21 cellular contexts compared by ENCODE assay signal in genomic region chr20:57361517-57361916, GRCh38. TPM values are rescaled to one million over a fixed set of nuclear protein-coding genes. Genes with fewer than 3 reads are reported as not detected.
DNase-seq lines count a peak whose midpoint lies in the region; ATAC-seq, FAIRE-seq and TF ChIP-seq lines count a peak whose summit lies in the region.
"Had no signal": no experiment of that assay in that cellular context is flagged by ENCODE, and none has a peak within 500 bp of the region (broad histone marks: within the 10 kb centered on the region; RNA-seq: fewer than 3 reads in every experiment).

No MANE protein-coding gene starts in this region.

- H3K9me3 Mint-ChIP-seq in WTC11: peaks cover 5% of the 10 kb centered on the region
- no peaks in the 10 kb centered on the region for H3K9me3 Mint-ChIP-seq in activated naive CD4-positive, alpha-beta T cell treated with anti-CD3 and anti-CD28 coated beads, Interleukin-2, amount 50 U/mL, for 72 hours
- H3K9me3 Mint-ChIP-seq: stimulated activated naive CD8-positive, alpha-beta T cell treated with anti-CD3 and anti-CD28 coated beads, Interleukin-15, amount 100 ng/mL, for 72 hours had no signal

- H3K4me1 ChIP-seq in trophoblast cell (ENCODE audit: control insufficient read depth in 1 of 2, insufficient read depth in 2 of 2, low read length in 2 of 2) (no peaks in the 10 kb centered on the region), kidney (ENCODE audit: control insufficient read depth in 1 of 2, insufficient read depth in 1 of 2, low read depth in 1 of 2, low read length in 2 of 2) (no peaks in the 10 kb centered on the region)
- H3K4me1 ChIP-seq: heart left ventricle had no signal

- TF ChIP-seq CTCF in epithelial cell of proximal tubule (conservative IDR thresholded peaks at IDR 0.05; ENCODE audit: low read depth, low read length) (no peak), WTC11 (IDR thresholded peaks at IDR 0.05) (no peak), kidney (IDR thresholded peaks at IDR 0.05; ENCODE audit: borderline replicate concordance, extremely low read depth, insufficient read depth) (no peak)

- no peak overlapping the region for H3K27ac Mint-ChIP-seq in WTC11
- no peak overlapping the region for H3K27ac Mint-ChIP-seq in activated naive CD4-positive, alpha-beta T cell treated with anti-CD3 and anti-CD28 coated beads, Interleukin-2, amount 50 U/mL, for 72 hours

- no peak overlapping the region for H2BK5ac ChIP-seq in trophoblast cell (ENCODE audit: low read depth, low read length, poor library complexity)

- H3K79me2 ChIP-seq in trophoblast cell (ENCODE audit: control insufficient read depth, insufficient read depth, low read length, poor library complexity): no peaks in the 10 kb centered on the region

- H3K27me3 Mint-ChIP-seq in WTC11 (ENCODE audit: low read depth): no peaks in the 10 kb centered on the region
- H3K27me3 Mint-ChIP-seq: stimulated activated naive CD8-positive, alpha-beta T cell treated with anti-CD3 and anti-CD28 coated beads, Interleukin-15, amount 100 ng/mL, for 72 hours had no signal

- CTCF ChIA-PET in WTC11 (lab: Charles Lee): no interaction called here

- no peak overlapping the region for H2AFZ ChIP-seq in trophoblast cell (ENCODE audit: insufficient read depth, low read length, poor library complexity)

- H4K12ac ChIP-seq in trophoblast cell (ENCODE audit: low read depth, low read length): no peak overlapping the region

- H3K4me2 ChIP-seq in trophoblast cell (ENCODE audit: low read length): no peak overlapping the region

- no peak overlapping the region for H2BK120ac ChIP-seq in trophoblast cell (ENCODE audit: insufficient read depth, low read length, poor library complexity)

- H3K4ac ChIP-seq in trophoblast cell (ENCODE audit: low read depth, low read length): no peak overlapping the region

- intact Hi-C loops in kidney (cut with DNase I): no loop called here

- DNase-seq in GM03348 (ENCODE audit: low spot score) (peak; percentile 80), RKO (ENCODE audit: low spot score) (peak; percentile 88), epithelial cell of proximal tubule (ENCODE audit: low read depth) (peak; percentile 32), trophoblast cell (peak; percentile 16 to 22), NCI-H2171 (lab: John Stamatoyannopoulos, UW) (no peak), WTC11 (ENCODE audit: low spot score) (no peak), kidney (no peak)
- DNase-seq in activated naive CD4-positive, alpha-beta T cell treated with anti-CD3 and anti-CD28 coated beads, Interleukin-2, amount 50 U/mL, for 72 hours (ENCODE audit: low spot score in 2 of 2): no peak
- DNase-seq: activated CD4-positive, alpha-beta T cell treated with anti-CD3 and anti-CD28 coated beads, Interleukin-2, amount 50 U/mL, for 48 hours; activated gamma-delta T cell treated with Interleukin-2 at 50 U/mL for 16 hours; GOT3; heart left ventricle; KBM-7; NCI-H2171 treated with DMSO at 0.1 percent for 48 hours; OCI-M1; ovary; stimulated activated CD4-positive, alpha-beta T cell treated with anti-CD3 and anti-CD28 coated beads, Interleukin-2, amount 100 ng/mL, for 48 hours; stimulated activated naive CD8-positive, alpha-beta T cell treated with anti-CD3 and anti-CD28 coated beads, Interleukin-15, amount 100 ng/mL, for 72 hours; T-helper 2 cell had no signal

- no peak overlapping the region for H4K91ac ChIP-seq in trophoblast cell (ENCODE audit: low read depth, low read length)

- ATAC-seq in WTC11: no peak
- no peak for ATAC-seq in activated naive CD4-positive, alpha-beta T cell treated with anti-CD3 and anti-CD28 coated beads, Interleukin-2, amount 50 U/mL, for 72 hours
- ATAC-seq: stimulated activated naive CD8-positive, alpha-beta T cell treated with anti-CD3 and anti-CD28 coated beads, Interleukin-15, amount 100 ng/mL, for 72 hours had no signal

- no peak overlapping the region for H3K4me3 Mint-ChIP-seq in WTC11
- H3K4me3 Mint-ChIP-seq: stimulated activated naive CD8-positive, alpha-beta T cell treated with anti-CD3 and anti-CD28 coated beads, Interleukin-15, amount 100 ng/mL, for 72 hours had no signal

- H3K79me1 ChIP-seq in trophoblast cell (ENCODE audit: low read length): no peaks in the 10 kb centered on the region

- H3K9ac ChIP-seq in trophoblast cell (ENCODE audit: low read length): no peak overlapping the region
- no peak overlapping the region for H3K9ac ChIP-seq in kidney (ENCODE audit: low read length in 2 of 2)

- no peak overlapping the region for H3K23ac ChIP-seq in trophoblast cell (ENCODE audit: low read length)

- no peaks in the 10 kb centered on the region for H3K4me1 Mint-ChIP-seq in WTC11
- H3K4me1 Mint-ChIP-seq: stimulated activated naive CD8-positive, alpha-beta T cell treated with anti-CD3 and anti-CD28 coated beads, Interleukin-15, amount 100 ng/mL, for 72 hours had no signal

- H3K14ac ChIP-seq in trophoblast cell (ENCODE audit: low read length): no peak overlapping the region

- no peaks in the 10 kb centered on the region for H3K27me3 ChIP-seq in trophoblast cell (ENCODE audit: insufficient read depth, low read length)
- H3K27me3 ChIP-seq: heart left ventricle, ovary had no signal

- H2AK5ac ChIP-seq in trophoblast cell (ENCODE audit: low read length): no peak overlapping the region

- H2BK12ac ChIP-seq in trophoblast cell (ENCODE audit: low read length): no peak overlapping the region

- H3K9me3 ChIP-seq in trophoblast cell (ENCODE audit: insufficient read depth, low read depth, low read length) (no peaks in the 10 kb centered on the region), kidney (ENCODE audit: control insufficient read depth in 1 of 2, low read length in 2 of 2) (no peaks in the 10 kb centered on the region)
- H3K9me3 ChIP-seq: heart left ventricle, ovary had no signal

- FAIRE-seq in kidney (lab: Jason Lieb, UNC): no peak
- FAIRE-seq: colon had no signal

- H3K36me3 Mint-ChIP-seq in WTC11: peaks cover 23% of the 10 kb centered on the region
- H3K36me3 Mint-ChIP-seq in activated naive CD4-positive, alpha-beta T cell treated with anti-CD3 and anti-CD28 coated beads, Interleukin-2, amount 50 U/mL, for 72 hours: peaks cover 0 to 6% of the 10 kb centered on the region in 2 donors

- no peak overlapping the region for H3K4me3 ChIP-seq in epithelial cell of proximal tubule (ENCODE audit: low read depth, low read length)
- H3K4me3 ChIP-seq in trophoblast cell (ENCODE audit: low read depth, low read length): no peak overlapping the region
- no peak overlapping the region for H3K4me3 ChIP-seq in kidney (ENCODE audit: low read length in 2 of 2)
- H3K4me3 ChIP-seq: heart left ventricle, ovary had no signal

- H3K27ac ChIP-seq in trophoblast cell (ENCODE audit: low read depth, low read length) (no peak overlapping the region), kidney (ENCODE audit: low read depth in 2 of 2, low read length in 2 of 2) (no peak overlapping the region)
- H3K27ac ChIP-seq: heart left ventricle, ovary had no signal

- no peak overlapping the region for H4K8ac ChIP-seq in trophoblast cell (ENCODE audit: low read depth, low read length)

- no peak overlapping the region for H3K18ac ChIP-seq in trophoblast cell (ENCODE audit: low read length)

- WGBS in trophoblast cell (ENCODE audit: extremely low coverage, insufficient coverage, insufficient read length): 100% methylated on average over 2 of the region's 6 CpGs

- H3K36me3 ChIP-seq in trophoblast cell (ENCODE audit: control insufficient read depth in 1 of 2, insufficient read depth in 2 of 2, low read length in 2 of 2) (peaks cover 24 to 28% of the 10 kb centered on the region in 2 experiments), kidney (ENCODE audit: control insufficient read depth in 1 of 2, insufficient read depth in 2 of 2, low read length in 2 of 2) (peaks cover 17 to 24% of the 10 kb centered on the region in 2 donors)
- H3K36me3 ChIP-seq: ovary had no signal

- POLR2A ChIA-PET in WTC11 (lab: Charles Lee): no interaction called here

TF ChIP-seq in WTC11, 78 proteins besides CTCF, POLR2A, EP300 and RAD21 (continues in another document):
- TF ChIP-seq TP53 (CRISPR knock-in tag; IDR thresholded peaks at IDR 0.05) (no peak), ZNF219 (CRISPR knock-in tag; IDR thresholded peaks at IDR 0.05; ENCODE audit: borderline replicate concordance) (no peak), GABPB1 (CRISPR knock-in tag; IDR thresholded peaks at IDR 0.05) (no peak), CREB1 (CRISPR knock-in tag; IDR thresholded peaks at IDR 0.05) (no peak), SOX15 (CRISPR knock-in tag; IDR thresholded peaks at IDR 0.05) (no peak), ETV6 (CRISPR knock-in tag; IDR thresholded peaks at IDR 0.05) (no peak), IRF1 (CRISPR knock-in tag; IDR thresholded peaks at IDR 0.05) (no peak)

RNA-seq across cellular contexts. Expression of gene RAE1, which starts 10.5 kb away (rescaled TPM):
- 54.1 and 74.3 TPM in 2 replicates for total RNA-seq in epithelial cell of proximal tubule
- 18.8 and 19.7 TPM in 2 replicates for polyA plus RNA-seq in trophoblast cell (2013)
- total RNA-seq in WTC11 (2021): 31.3 to 33.4 TPM (median 31.4 TPM) in 3 replicates
- total RNA-seq in kidney: 19.5 TPM
- 26.3 TPM for polyA plus RNA-seq in kidney (ENCODE audit: insufficient read depth, low read depth, low replicate concordance)
- total RNA-seq in activated naive CD4-positive, alpha-beta T cell treated with anti-CD3 and anti-CD28 coated beads, Interleukin-2, amount 50 U/mL, for 72 hours: 10 to 100 TPM; 47.3 to 67.5 TPM

RNA-seq across cellular contexts. Expression of gene RBM38, which starts 29.7 kb away (rescaled TPM):
- total RNA-seq in epithelial cell of proximal tubule (36.8 and 42.2 TPM in 2 replicates), WTC11 (2021) (60.5 to 69.0 TPM (median 61.1 TPM) in 3 replicates), kidney (16.8 TPM)
- polyA plus RNA-seq in trophoblast cell (2013): 161 TPM in 2 replicates
- polyA plus RNA-seq in kidney (ENCODE audit: insufficient read depth, low read depth, low replicate concordance): 18.0 TPM
- 10 to 100 TPM; 43.4 to 97.5 TPM for total RNA-seq in activated naive CD4-positive, alpha-beta T cell treated with anti-CD3 and anti-CD28 coated beads, Interleukin-2, amount 50 U/mL, for 72 hours

RNA-seq across cellular contexts. Expression of gene SPO11, which starts 31.9 kb away (rescaled TPM):
- not detected in 2 replicates for total RNA-seq in epithelial cell of proximal tubule
- not detected in 2 replicates for polyA plus RNA-seq in trophoblast cell (2013)
- total RNA-seq in WTC11 (2021): not detected in 3 replicates
- total RNA-seq in kidney: not detected
- polyA plus RNA-seq in kidney (ENCODE audit: insufficient read depth, low read depth, low replicate concordance): not detected
- total RNA-seq in activated naive CD4-positive, alpha-beta T cell treated with anti-CD3 and anti-CD28 coated beads, Interleukin-2, amount 50 U/mL, for 72 hours: not detected
- total RNA-seq: heart left ventricle, lower leg skin, ovary had no signal
- polyA plus RNA-seq: heart left ventricle, ovary had no signal

Comparison
In these comparisons a context has a peak if more than half of its experiments do, and no peak if none do; other contexts are left out.
1. DNase-seq: peak in GM03348 (single experiment), RKO (single experiment), epithelial cell of proximal tubule (single experiment) and trophoblast cell (2 of 2); none in NCI-H2171 (single experiment), WTC11 (single experiment), kidney (single experiment) and activated naive CD4-positive, alpha-beta T cell treated with anti-CD3 and anti-CD28 coated beads, Interleukin-2, amount 50 U/mL, for 72 hours (0 of 2).